In genomic region chr15:65087411-65087810, GRCh38 we compare ENCODE assay signal across 17 cellular contexts. TPM values are rescaled to one million over a fixed set of nuclear protein-coding genes. Genes with fewer than 3 reads are reported as not detected.
DNase-seq lines count a peak whose midpoint lies in the region; ATAC-seq and TF ChIP-seq lines count a peak whose summit lies in the region.
"Had no signal": no experiment of that assay in that cellular context is flagged by ENCODE, and none has a peak within 500 bp of the region (broad histone marks: within the 10 kb centered on the region; RNA-seq: fewer than 3 reads in every experiment).

No MANE protein-coding gene starts in this region.

- no peaks in the 10 kb centered on the region for H3K9me3 ChIP-seq in duodenal mucosa (ENCODE audit: control insufficient read depth in 1 of 2, low read length in 2 of 2)
- no peaks in the 10 kb centered on the region for H3K9me3 ChIP-seq in mucosa of rectum (ENCODE audit: control insufficient read depth in 2 of 2, low read length in 2 of 2)
- no peaks in the 10 kb centered on the region for H3K9me3 ChIP-seq in tibial nerve

- CTCF ChIA-PET in activated CD8-positive, alpha-beta T cell treated with anti-CD3 and anti-CD28 coated beads, Interleukin-2, amount 10 ng/mL, durations not matched to agents 7 days and 5 days (lab: Charles Lee) = interaction anchor here (1.0 to 6.8 kb wide), 6 partner anchors 9 to 61 kb away, joined by 3 to 37 read pairs (median 6); partner anchors contain the start of gene UBAP1L

- peak overlapping the region; percentile 35 for H3K27ac ChIP-seq in duodenal mucosa (ENCODE audit: low read depth, low read length)
- H3K27ac ChIP-seq in mucosa of rectum (ENCODE audit: low read depth in 2 of 2, low read length in 2 of 2) = peak overlapping the region; percentile 94 to 96
- H3K27ac ChIP-seq in tibial nerve = peak overlapping the region in 3 of 4 donors; percentile 73 to 77 (median 77)
- H3K27ac ChIP-seq: epithelial cell of prostate, KMS-11, SK-N-MC had no signal

- H3K9me3 Mint-ChIP-seq in activated CD8-positive, alpha-beta T cell treated with anti-CD3 and anti-CD28 coated beads, Interleukin-2, amount 10 ng/mL, durations not matched to agents 7 days and 5 days (ENCODE audit: insufficient read depth) = no peaks in the 10 kb centered on the region

- TF ChIP-seq CTCF in tibial nerve (IDR thresholded peaks at IDR 0.05) = no peak

- peaks cover 44 to 67% of the 10 kb centered on the region in 2 donors for H3K4me1 ChIP-seq in duodenal mucosa (ENCODE audit: control insufficient read depth in 1 of 2, insufficient read depth in 2 of 2, low read length in 2 of 2)
- H3K4me1 ChIP-seq in mucosa of rectum (ENCODE audit: control insufficient read depth in 2 of 2, insufficient read depth in 2 of 2, low read length in 2 of 2) = peaks cover 27 to 36% of the 10 kb centered on the region in 2 donors
- peaks cover 0 to 69% (median 22%) of the 10 kb centered on the region in 4 donors for H3K4me1 ChIP-seq in tibial nerve

- H3K9ac ChIP-seq in duodenal mucosa (ENCODE audit: low read depth in 1 of 2, low read length in 2 of 2) (peak overlapping the region in 1 of 2 donors; percentile 58), mucosa of rectum (ENCODE audit: low read depth in 1 of 2, low read length in 2 of 2) (peak overlapping the region; percentile 58 to 75)
- H3K9ac ChIP-seq: KMS-11 had no signal

- H3K4me1 Mint-ChIP-seq in activated CD8-positive, alpha-beta T cell treated with anti-CD3 and anti-CD28 coated beads, Interleukin-2, amount 10 ng/mL, durations not matched to agents 7 days and 5 days (ENCODE audit: low read depth) = peaks cover 15% of the 10 kb centered on the region

- no peak for TF ChIP-seq EP300 in tibial nerve (IDR thresholded peaks at IDR 0.05)

- no peak overlapping the region for H3K4me3 ChIP-seq in duodenal mucosa (ENCODE audit: low read depth in 1 of 2, low read length in 2 of 2)
- H3K4me3 ChIP-seq in mucosa of rectum (ENCODE audit: low read length in 2 of 2) = no peak overlapping the region
- no peak overlapping the region for H3K4me3 ChIP-seq in tibial nerve
- H3K4me3 ChIP-seq: SK-N-MC had no signal

- no peaks in the 10 kb centered on the region for H3K27me3 ChIP-seq in duodenal mucosa (ENCODE audit: control insufficient read depth in 1 of 2, insufficient read depth in 2 of 2, low read length in 2 of 2)
- no peaks in the 10 kb centered on the region for H3K27me3 ChIP-seq in mucosa of rectum (ENCODE audit: control insufficient read depth in 2 of 2, insufficient read depth in 2 of 2, low read length in 2 of 2)
- no peaks in the 10 kb centered on the region for H3K27me3 ChIP-seq in tibial nerve

- H3K27ac Mint-ChIP-seq in activated CD8-positive, alpha-beta T cell treated with anti-CD3 and anti-CD28 coated beads, Interleukin-2, amount 10 ng/mL, durations not matched to agents 7 days and 5 days = no peak overlapping the region

- no peak for ATAC-seq in activated CD8-positive, alpha-beta T cell treated with anti-CD3 and anti-CD28 coated beads, Interleukin-2, amount 10 ng/mL, durations not matched to agents 7 days and 5 days
- ATAC-seq: stimulated activated naive CD8-positive, alpha-beta T cell treated with anti-CD3 and anti-CD28 coated beads, Interleukin-15, Interleukin-2, amounts not matched to agents 100 U/mL and 50 U/mL, for 24 hours had no signal

- no peaks in the 10 kb centered on the region for H3K36me3 Mint-ChIP-seq in activated CD8-positive, alpha-beta T cell treated with anti-CD3 and anti-CD28 coated beads, Interleukin-2, amount 10 ng/mL, durations not matched to agents 7 days and 5 days (ENCODE audit: low read depth)
- H3K36me3 Mint-ChIP-seq: brain had no signal

- POLR2A ChIA-PET in activated CD8-positive, alpha-beta T cell treated with anti-CD3 and anti-CD28 coated beads, Interleukin-2, amount 10 ng/mL, durations not matched to agents 7 days and 5 days (lab: Charles Lee) = no interaction called here

- DNase-seq in NCI-H1092 treated with DMSO at 0.1 percent for 48 hours (lab: John Stamatoyannopoulos, UW) (peak; percentile 2), NCI-H1092 (lab: John Stamatoyannopoulos, UW) (no peak), tibial nerve (ENCODE audit: low spot score in 2 of 2) (no peak), NCI-H82 (lab: John Stamatoyannopoulos, UW) (no peak), retina (no peak)
- DNase-seq in activated CD8-positive, alpha-beta T cell treated with anti-CD3 and anti-CD28 coated beads, Interleukin-2, amount 10 ng/mL, durations not matched to agents 7 days and 5 days = no peak
- DNase-seq: activated CD8-positive, alpha-beta memory T cell treated with anti-CD3 and anti-CD28 coated beads for 24 hours; activated gamma-delta T cell; NCI-H2029; stimulated activated naive CD8-positive, alpha-beta T cell treated with anti-CD3 and anti-CD28 coated beads, Interleukin-15, Interleukin-2, amounts not matched to agents 100 U/mL and 50 U/mL, for 24 hours had no signal

- no peak for TF ChIP-seq POLR2A in tibial nerve (IDR thresholded peaks at IDR 0.05)

- peaks cover 15% of the 10 kb centered on the region for H3K27me3 Mint-ChIP-seq in activated CD8-positive, alpha-beta T cell treated with anti-CD3 and anti-CD28 coated beads, Interleukin-2, amount 10 ng/mL, durations not matched to agents 7 days and 5 days (ENCODE audit: low read depth)

- H3K36me3 ChIP-seq in duodenal mucosa (ENCODE audit: control insufficient read depth in 1 of 2, insufficient read depth in 2 of 2, low read length in 2 of 2) (no peaks in the 10 kb centered on the region), mucosa of rectum (ENCODE audit: control insufficient read depth in 2 of 2, insufficient read depth in 2 of 2, low read length in 2 of 2) (no peaks in the 10 kb centered on the region), tibial nerve (no peaks in the 10 kb centered on the region)

- WGBS in tibial nerve, 2 donors = 80 to 85% methylated on average over 3 of the region's 3 CpGs

- no peak overlapping the region for H3K4me3 Mint-ChIP-seq in activated CD8-positive, alpha-beta T cell treated with anti-CD3 and anti-CD28 coated beads, Interleukin-2, amount 10 ng/mL, durations not matched to agents 7 days and 5 days
- H3K4me3 Mint-ChIP-seq: brain had no signal

RNA-seq across cellular contexts. Expression of gene KBTBD13, which starts 10.9 kb away (rescaled TPM):
- total RNA-seq in tibial nerve = not detected
- not detected for total RNA-seq in activated CD8-positive, alpha-beta T cell treated with anti-CD3 and anti-CD28 coated beads, Interleukin-2, amount 10 ng/mL, durations not matched to agents 7 days and 5 days
- total RNA-seq: progenitor cell of endocrine pancreas had no signal

RNA-seq across cellular contexts. Expression of gene RASL12, which starts 19.6 kb away (rescaled TPM):
- total RNA-seq in tibial nerve = 10 to 100 TPM; 41.4 to 83.5 (median 78.7) TPM
- not detected for total RNA-seq in activated CD8-positive, alpha-beta T cell treated with anti-CD3 and anti-CD28 coated beads, Interleukin-2, amount 10 ng/mL, durations not matched to agents 7 days and 5 days

RNA-seq across cellular contexts. Expression of gene UBAP1L, which starts 27.6 kb away (rescaled TPM):
- 10 to 100 TPM in 3 of 4 donors, 1 to 10 TPM in 1; 8.4 to 16.7 (median 14.0) TPM for total RNA-seq in tibial nerve
- total RNA-seq in activated CD8-positive, alpha-beta T cell treated with anti-CD3 and anti-CD28 coated beads, Interleukin-2, amount 10 ng/mL, durations not matched to agents 7 days and 5 days = 1 to 10 TPM; 3.5 to 4.2 TPM

RNA-seq across cellular contexts. Expression of gene SLC51B, which starts 42.2 kb away (rescaled TPM):
- 1 to 10 TPM in 1 of 4 donors, not detected in 3; 2.7 TPM for total RNA-seq in tibial nerve
- not detected for total RNA-seq in activated CD8-positive, alpha-beta T cell treated with anti-CD3 and anti-CD28 coated beads, Interleukin-2, amount 10 ng/mL, durations not matched to agents 7 days and 5 days
- total RNA-seq: progenitor cell of endocrine pancreas had no signal

RNA-seq across cellular contexts. Expression of gene PDCD7, which starts 46.2 kb away (rescaled TPM):
- 10 to 100 TPM; 27.9 to 57.5 (median 37.8) TPM for total RNA-seq in tibial nerve
- total RNA-seq in activated CD8-positive, alpha-beta T cell treated with anti-CD3 and anti-CD28 coated beads, Interleukin-2, amount 10 ng/mL, durations not matched to agents 7 days and 5 days = 10 to 100 TPM; 31.5 to 34.9 TPM

Comparison
In these comparisons a context has a peak if more than half of its experiments do, and no peak if none do; other contexts are left out.
1. H3K27ac ChIP-seq: peak in every context shown above with its lines; median percentile 95 in mucosa of rectum; 77 in tibial nerve; 35 in duodenal mucosa.
2. RNA of gene RASL12, which starts 19.6 kb away (total RNA-seq): 41.4 to 83.5 TPM in tibial nerve; not detected in activated CD8-positive, alpha-beta T cell treated with anti-CD3 and anti-CD28 coated beads, Interleukin-2, amount 10 ng/mL, durations not matched to agents 7 days and 5 days; every median in the first group is over 10 times any median in the second.